Comparison of ENCODE assay signal across 8 cellular contexts in genomic region chr17:29589524-29590260, GRCh38. TPM values are rescaled to one million over a fixed set of nuclear protein-coding genes. Genes with fewer than 3 reads are reported as not detected.
DNase-seq lines count a peak whose midpoint lies in the region; ATAC-seq and TF ChIP-seq lines count a peak whose summit lies in the region.

GIT1 (minus strand) TSS chr17:29589648; CDS start chr17:29589378, 270 bp downstream.

- TF ChIP-seq POLR2A in vagina (IDR thresholded peaks at IDR 0.05): peak in 1 of 2 donors; percentile 79

- H3K9me3 ChIP-seq in T-helper 17 cell (ENCODE audit: control insufficient read depth, low read length, poor library complexity, severe bottlenecking) (no peaks in the 10 kb centered on the region), right atrium auricular region (no peaks in the 10 kb centered on the region), psoas muscle (no peaks in the 10 kb centered on the region), vagina (no peaks in the 10 kb centered on the region)

- peaks cover 53% of the 10 kb centered on the region for H3K4me1 Mint-ChIP-seq in T-helper 17 cell

- ATAC-seq in HG02623 (IDR thresholded peaks at IDR 0.05; ENCODE audit: unreplicated experiment): peak; percentile 64
- peak; percentile 87 for ATAC-seq in T-helper 17 cell
- peak; percentile 79 to 87 (median 84) for ATAC-seq in psoas muscle

- H3K36me3 ChIP-seq in right atrium auricular region (no peaks in the 10 kb centered on the region), psoas muscle (ENCODE audit: insufficient read depth in 1 of 2, low read depth in 1 of 2) (no peaks in the 10 kb centered on the region), vagina (no peaks in the 10 kb centered on the region)

- H3K4me1 ChIP-seq in right atrium auricular region (peaks cover 0 to 87% of the 10 kb centered on the region in 2 donors), psoas muscle (peaks cover 75% of the 10 kb centered on the region), vagina (peaks cover 69% of the 10 kb centered on the region)

- peak within 1 kb of the TSS; percentile 85 to 89 for H3K4me3 ChIP-seq in right atrium auricular region
- peak within 1 kb of the TSS; percentile 90 for H3K4me3 ChIP-seq in psoas muscle
- H3K4me3 ChIP-seq in vagina: peak within 1 kb of the TSS; percentile 83 to 94

- H3K27me3 ChIP-seq in right atrium auricular region (no peaks in the 10 kb centered on the region), psoas muscle (ENCODE audit: insufficient read depth in 3 of 3, low read length in 2 of 3) (no peaks in the 10 kb centered on the region), vagina (no peaks in the 10 kb centered on the region)

- peak; percentile 82 for DNase-seq in GDM1 (lab: John Stamatoyannopoulos, UW)
- DNase-seq in NCI-H1417 treated with DMSO at 0.1 percent for 48 hours (lab: John Stamatoyannopoulos, UW): peak; percentile 20
- peak; percentile 81 to 90 (median 83) for DNase-seq in T-helper 17 cell
- no peak for DNase-seq in right atrium auricular region (ENCODE audit: low spot score)
- DNase-seq in psoas muscle: peak; percentile 90 to 92
- DNase-seq in vagina (ENCODE audit: extremely low spot score in 2 of 2): no peak

- 1 to 7% (median 2%) methylated on average over 17 to 65 of the region's 65 CpGs for WGBS in psoas muscle, 3 donors

- peak within 1 kb of the TSS; percentile 93 for H3K4me3 Mint-ChIP-seq in T-helper 17 cell

- intact Hi-C loops in psoas muscle (cut with DNase I) (loop anchor here in 1 of 2 donors (10.0 kb wide), 1 partner anchor 345 kb away; the partner anchor contains the start of gene SSH2), vagina (cut with DNase I) (loop anchor here (10.0 kb wide), 1 partner anchor 345 kb away; the partner anchor contains the start of gene SSH2)

- H3K36me3 Mint-ChIP-seq in T-helper 17 cell (ENCODE audit: low read depth): no peaks in the 10 kb centered on the region

- peak within 1 kb of the TSS; percentile 83 for H3K27ac Mint-ChIP-seq in T-helper 17 cell

- no peaks in the 10 kb centered on the region for H3K27me3 Mint-ChIP-seq in T-helper 17 cell

- H3K27ac ChIP-seq in angular gyrus (ENCODE audit: low read depth, low read length) (peak within 1 kb of the TSS; percentile 92), right atrium auricular region (peak within 1 kb of the TSS; percentile 85 to 89), psoas muscle (peak within 1 kb of the TSS; percentile 89), vagina (peak within 1 kb of the TSS; percentile 93)

- TF ChIP-seq CTCF in right atrium auricular region (IDR thresholded peaks at IDR 0.05) (peak in 1 of 2 donors; percentile 18), psoas muscle (IDR thresholded peaks at IDR 0.05) (no peak), vagina (IDR thresholded peaks at IDR 0.05) (no peak)

RNA-seq across cellular contexts. Expression of gene GIT1, which starts in this region (rescaled TPM):
- total RNA-seq in T-helper 17 cell: 10 to 100 TPM; 45.4 to 48.3 TPM
- total RNA-seq in right atrium auricular region: 10 to 100 TPM; 26.7 to 48.1 TPM
- total RNA-seq in psoas muscle: 10 to 100 TPM; 26.4 to 39.4 (median 31.5) TPM
- 10 to 100 TPM; 24.3 to 46.0 (median 35.2) TPM for polyA plus RNA-seq in psoas muscle
- total RNA-seq in vagina: 39.8 TPM

Comparison
In these comparisons a context has a peak if more than half of its experiments do, and no peak if none do; other contexts are left out.
1. DNase-seq: peak in GDM1 (single experiment), NCI-H1417 treated with DMSO at 0.1 percent for 48 hours (single experiment), T-helper 17 cell (3 of 3) and psoas muscle (2 of 2); none in right atrium auricular region (single experiment) and vagina (0 of 2).
2. Peak in every context shown above with its lines, with median percentiles within 50 percentile points of each other: ATAC-seq, H3K27ac ChIP-seq and H3K4me3 ChIP-seq.